Comparison of ENCODE assay signal across 20 cellular contexts in genomic region chr7:111006691-111007090, GRCh38.
"Had no signal": no experiment of that assay in that cellular context is flagged by ENCODE, and none has a peak within 500 bp of the region (broad histone marks: within the 10 kb centered on the region; RNA-seq: fewer than 3 reads in every experiment).

No MANE protein-coding gene starts in this region.

- H3K36me3 Mint-ChIP-seq: immature natural killer cell, naive B cell had no signal

- ATAC-seq: left colon, T-helper 17 cell had no signal

- H3K27me3 ChIP-seq: adrenal gland, cardiac muscle cell, testis had no signal

- H3K4me3 ChIP-seq: adrenal gland, cardiac muscle cell, lung, skin epidermis, testis had no signal

- H3K4me3 Mint-ChIP-seq: activated naive CD4-positive, alpha-beta T cell treated with anti-CD3 and anti-CD28 coated beads, Interleukin-2, amount 10 ng/mL, durations not matched to agents 7 days and 5 days; dendritic cell treated with granulocyte-macrophage colony-stimulating factor and Interleukin-4, amounts not matched to agents 40 ng/mL and 50 ng/mL, for 4 days; immature natural killer cell; naive B cell; stimulated activated naive CD8-positive, alpha-beta T cell treated with anti-CD3 and anti-CD28 coated beads, Interleukin-15, amount 100 ng/mL, for 72 hours; T-helper 17 cell had no signal

- H3K27ac ChIP-seq: adrenal gland, cardiac muscle cell, skin epidermis, testis had no signal

- H3K27me3 Mint-ChIP-seq: activated naive CD4-positive, alpha-beta T cell treated with anti-CD3 and anti-CD28 coated beads, Interleukin-2, amount 10 ng/mL, durations not matched to agents 7 days and 5 days; dendritic cell treated with granulocyte-macrophage colony-stimulating factor and Interleukin-4, amounts not matched to agents 40 ng/mL and 50 ng/mL, for 4 days; naive B cell; stimulated activated naive CD8-positive, alpha-beta T cell treated with anti-CD3 and anti-CD28 coated beads, Interleukin-15, amount 100 ng/mL, for 72 hours; T-helper 17 cell had no signal

- H3K4me1 ChIP-seq: adrenal gland, testis had no signal

- H3K27ac Mint-ChIP-seq: activated naive CD4-positive, alpha-beta T cell treated with anti-CD3 and anti-CD28 coated beads, Interleukin-2, amount 10 ng/mL, durations not matched to agents 7 days and 5 days; activated T-helper 2 cell treated with anti-CD3 and anti-CD28 coated beads, Interferon-gamma antibody, Interleukin-2, Interleukin-4, amounts not matched to agents 10 μg/mL and 5 μg/mL and 100 μg/mL, durations not matched to agents 14 hours and 24 hours and 36 hours; dendritic cell treated with granulocyte-macrophage colony-stimulating factor and Interleukin-4, amounts not matched to agents 40 ng/mL and 50 ng/mL, for 4 days; immature natural killer cell; naive B cell; stimulated activated naive CD8-positive, alpha-beta T cell treated with anti-CD3 and anti-CD28 coated beads, Interleukin-15, amount 100 ng/mL, for 72 hours; T-helper 17 cell had no signal

- H3K4me1 Mint-ChIP-seq: immature natural killer cell had no signal

- H3K9me3 Mint-ChIP-seq: activated T-helper 2 cell treated with anti-CD3 and anti-CD28 coated beads, Interferon-gamma antibody, Interleukin-2, Interleukin-4, amounts not matched to agents 10 μg/mL and 5 μg/mL and 100 μg/mL, durations not matched to agents 14 hours and 24 hours and 36 hours; dendritic cell treated with granulocyte-macrophage colony-stimulating factor and Interleukin-4, amounts not matched to agents 40 ng/mL and 50 ng/mL, for 4 days; naive B cell; stimulated activated naive CD8-positive, alpha-beta T cell treated with anti-CD3 and anti-CD28 coated beads, Interleukin-15, amount 100 ng/mL, for 72 hours had no signal

- H3K9me3 ChIP-seq: adrenal gland, testis had no signal

- DNase-seq: activated CD4-positive, alpha-beta T cell treated with anti-CD3 and anti-CD28 coated beads, Interleukin-2, amount 50 U/mL, for 1 hour; activated CD4-positive, CD25-positive, alpha-beta regulatory T cell; activated naive CD4-positive, alpha-beta T cell treated with anti-CD3 and anti-CD28 coated beads, Interleukin-2, amount 10 ng/mL, durations not matched to agents 7 days and 5 days; activated T-cell treated with anti-CD3 and anti-CD28 coated beads for 4 hours; adrenal gland; glutamatergic neuron; immature natural killer cell; left colon; midbrain; naive B cell; posterior cingulate gyrus; stimulated activated CD4-positive, alpha-beta T cell treated with anti-CD3 and anti-CD28 coated beads, Interleukin-4, amount 100 ng/mL, for 4 hours; stimulated activated naive CD8-positive, alpha-beta T cell treated with anti-CD3 and anti-CD28 coated beads, Interleukin-15, amount 100 ng/mL, for 72 hours; T-helper 17 cell; testis had no signal
